25 cellular contexts compared by ENCODE assay signal in genomic region chr13:107119989-107120881, GRCh38.
"Had no signal": no experiment of that assay in that cellular context is flagged by ENCODE, and none has a peak within 500 bp of the region (broad histone marks: within the 10 kb centered on the region; RNA-seq: fewer than 3 reads in every experiment).

No MANE protein-coding gene starts in this region.

- H3K27me3 Mint-ChIP-seq: activated CD4-positive, alpha-beta memory T cell treated with anti-CD3 and anti-CD28 coated beads, Interleukin-2, amount 10 ng/mL, durations not matched to agents 7 days and 5 days; activated CD8-positive, alpha-beta memory T cell treated with anti-CD3 and anti-CD28 coated beads, Interleukin-2, amount 10 ng/mL, durations not matched to agents 7 days and 5 days; activated naive CD8-positive, alpha-beta T cell treated with anti-CD3 and anti-CD28 coated beads for 36 hours; effector memory CD8-positive, alpha-beta T cell had no signal

- H3K27ac Mint-ChIP-seq: activated CD4-positive, alpha-beta memory T cell treated with anti-CD3 and anti-CD28 coated beads, Interleukin-2, amount 10 ng/mL, durations not matched to agents 7 days and 5 days; activated CD8-positive, alpha-beta memory T cell treated with anti-CD3 and anti-CD28 coated beads, Interleukin-2, amount 10 ng/mL, durations not matched to agents 7 days and 5 days; activated naive CD8-positive, alpha-beta T cell treated with anti-CD3 and anti-CD28 coated beads for 36 hours; effector memory CD8-positive, alpha-beta T cell; neural progenitor cell; stimulated activated naive CD8-positive, alpha-beta T cell treated with anti-CD3 and anti-CD28 coated beads, Interleukin-15, amount 100 ng/mL, for 72 hours had no signal

- H3K4me1 Mint-ChIP-seq: activated CD4-positive, alpha-beta memory T cell treated with anti-CD3 and anti-CD28 coated beads, Interleukin-2, amount 10 ng/mL, durations not matched to agents 7 days and 5 days; activated CD8-positive, alpha-beta memory T cell treated with anti-CD3 and anti-CD28 coated beads, Interleukin-2, amount 10 ng/mL, durations not matched to agents 7 days and 5 days; activated naive CD8-positive, alpha-beta T cell treated with anti-CD3 and anti-CD28 coated beads for 36 hours; stimulated activated naive CD8-positive, alpha-beta T cell treated with anti-CD3 and anti-CD28 coated beads, Interleukin-15, amount 100 ng/mL, for 72 hours had no signal

- H3K9me3 ChIP-seq: body of pancreas, prostate gland, suprapubic skin, transverse colon, uterus had no signal

- H3K36me3 ChIP-seq: neural progenitor cell, prostate gland, suprapubic skin, transverse colon, uterus had no signal

- H3K36me3 Mint-ChIP-seq: activated CD8-positive, alpha-beta memory T cell treated with anti-CD3 and anti-CD28 coated beads, Interleukin-2, amount 10 ng/mL, durations not matched to agents 7 days and 5 days; activated naive CD8-positive, alpha-beta T cell treated with anti-CD3 and anti-CD28 coated beads for 36 hours; neural progenitor cell had no signal

- H3K9me3 Mint-ChIP-seq: activated CD4-positive, alpha-beta memory T cell treated with anti-CD3 and anti-CD28 coated beads, Interleukin-2, amount 10 ng/mL, durations not matched to agents 7 days and 5 days; activated naive CD8-positive, alpha-beta T cell treated with anti-CD3 and anti-CD28 coated beads for 36 hours; stimulated activated naive CD8-positive, alpha-beta T cell treated with anti-CD3 and anti-CD28 coated beads, Interleukin-15, amount 100 ng/mL, for 72 hours had no signal

- H3K4me3 ChIP-seq: body of pancreas, neural progenitor cell, prostate gland, skin epidermis, suprapubic skin, transverse colon, uterus had no signal

- H3K27me3 ChIP-seq: body of pancreas, neural progenitor cell, suprapubic skin, transverse colon, uterus had no signal

- ATAC-seq: activated CD8-positive, alpha-beta memory T cell treated with anti-CD3 and anti-CD28 coated beads, Interleukin-2, amount 10 ng/mL, durations not matched to agents 7 days and 5 days; body of pancreas; effector memory CD8-positive, alpha-beta T cell; left lobe of liver; right cardiac atrium; stimulated activated naive CD8-positive, alpha-beta T cell treated with anti-CD3 and anti-CD28 coated beads, Interleukin-15, amount 100 ng/mL, for 72 hours had no signal

- DNase-seq: activated CD4-positive, alpha-beta memory T cell treated with anti-CD3 and anti-CD28 coated beads, Interleukin-2, amount 10 ng/mL, durations not matched to agents 7 days and 5 days; activated CD4-positive, alpha-beta T cell treated with anti-CD3 and anti-CD28 coated beads for 48 hours; activated CD4-positive, CD25-positive, alpha-beta regulatory T cell; activated CD8-positive, alpha-beta memory T cell treated with anti-CD3 and anti-CD28 coated beads, Interleukin-2, amount 10 ng/mL, durations not matched to agents 7 days and 5 days; activated naive CD8-positive, alpha-beta T cell treated with anti-CD3 and anti-CD28 coated beads for 36 hours; amygdala; body of pancreas; caudate nucleus; effector memory CD8-positive, alpha-beta T cell; foreskin melanocyte; glutamatergic neuron; hypothalamus; islet precursor cell; right cardiac atrium; stimulated activated CD4-positive, alpha-beta T cell treated with anti-CD3 and anti-CD28 coated beads, Interleukin-15, amount 100 ng/mL, for 24 hours; stimulated activated CD4-positive, alpha-beta T cell treated with anti-CD3 and anti-CD28 coated beads, Interleukin-2, amount 100 ng/mL, for 48 hours; stimulated activated naive CD8-positive, alpha-beta T cell treated with anti-CD3 and anti-CD28 coated beads, Interleukin-15, amount 100 ng/mL, for 72 hours; T-helper 9 cell; transverse colon; uterus had no signal

- H3K4me3 Mint-ChIP-seq: activated CD4-positive, alpha-beta memory T cell treated with anti-CD3 and anti-CD28 coated beads, Interleukin-2, amount 10 ng/mL, durations not matched to agents 7 days and 5 days; activated CD8-positive, alpha-beta memory T cell treated with anti-CD3 and anti-CD28 coated beads, Interleukin-2, amount 10 ng/mL, durations not matched to agents 7 days and 5 days; activated naive CD8-positive, alpha-beta T cell treated with anti-CD3 and anti-CD28 coated beads for 36 hours; effector memory CD8-positive, alpha-beta T cell; neural progenitor cell; stimulated activated naive CD8-positive, alpha-beta T cell treated with anti-CD3 and anti-CD28 coated beads, Interleukin-15, amount 100 ng/mL, for 72 hours had no signal

- H3K27ac ChIP-seq: body of pancreas, neural progenitor cell, prostate gland, skin epidermis, suprapubic skin, uterus had no signal

- H3K4me1 ChIP-seq: body of pancreas, prostate gland, suprapubic skin, uterus had no signal
